Comparison of ENCODE assay signal across 18 cellular contexts in genomic region chr3:127410678-127411077, GRCh38.
"Had no signal": no experiment of that assay in that cellular context is flagged by ENCODE, and none has a peak within 500 bp of the region (broad histone marks: within the 10 kb centered on the region; RNA-seq: fewer than 3 reads in every experiment).

No MANE protein-coding gene starts in this region.

- H3K9me3 ChIP-seq: adrenal gland, breast epithelium, ovary, SJSA1, tibial artery had no signal

- H3K36me3 ChIP-seq: adrenal gland, breast epithelium, ovary, SJSA1, tibial artery had no signal

- ATAC-seq: activated CD4-positive, alpha-beta T cell treated with anti-CD3 and anti-CD28 coated beads for 36 hours; activated naive CD4-positive, alpha-beta T cell treated with anti-CD3 and anti-CD28 coated beads, Interleukin-2, amount 50 U/mL, for 72 hours had no signal

- FAIRE-seq: astrocyte, TTC549 had no signal

- H3K27me3 ChIP-seq: breast epithelium, ovary had no signal

- H3K27ac ChIP-seq: adrenal gland, breast epithelium, ovary, SJSA1, tibial artery had no signal

- H3K4me3 ChIP-seq: adrenal gland, breast epithelium, ovary, SJSA1, tibial artery had no signal

- H3K4me1 ChIP-seq: adrenal gland, breast epithelium, SJSA1, tibial artery had no signal

- DNase-seq: activated CD4-positive, alpha-beta T cell treated with anti-CD3 and anti-CD28 coated beads for 36 hours; activated CD4-positive, alpha-beta T cell treated with anti-CD3 and anti-CD28 coated beads, Interleukin-2, amount 50 U/mL, for 48 hours; activated gamma-delta T cell treated with Interleukin-2 at 50 U/mL for 16 hours; cerebellar nuclear complex; effector memory CD4-positive, alpha-beta T cell; mammary epithelial cell; stimulated activated CD4-positive, alpha-beta T cell treated with anti-CD3 and anti-CD28 coated beads, Interleukin-12 subunit alpha, Interleukin-12 subunit beta, amount 100 ng/mL, for 4 hours; stimulated activated CD4-positive, alpha-beta T cell treated with anti-CD3 and anti-CD28 coated beads, Interleukin-2, amount 100 ng/mL, for 24 hours; stimulated activated naive CD4-positive, alpha-beta T cell treated with Interleukin-2 at 50 U/mL for 16 hours; substantia nigra had no signal
